16 cellular contexts compared by ENCODE assay signal in the genomic region with DNA sequence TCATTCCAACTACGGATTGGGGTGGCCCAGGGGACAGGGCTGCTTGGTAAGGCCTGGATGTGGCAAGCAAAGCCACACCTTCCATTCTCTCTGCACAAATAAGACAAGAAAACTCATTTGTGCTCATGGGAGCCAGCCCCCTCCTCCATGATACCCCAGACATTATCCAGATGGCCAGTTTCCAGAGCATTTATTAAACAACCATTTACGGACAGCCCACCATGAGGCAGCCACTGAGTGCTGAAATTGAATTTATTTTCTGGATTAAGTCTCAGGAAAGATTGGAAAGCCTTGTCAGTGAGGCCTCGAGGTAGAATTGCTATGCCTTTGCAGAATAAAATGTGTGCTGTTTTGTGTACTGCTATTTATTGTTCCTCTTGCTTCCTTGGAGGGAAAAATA.
A peak's percentile ranks its signal among the peaks of the same experiment; 100 is the strongest.
DNase-seq lines count a peak whose midpoint lies in the region; ATAC-seq and TF ChIP-seq lines count a peak whose summit lies in the region.
"Had no signal": no experiment of that assay in that cellular context is flagged by ENCODE, and none has a peak within 500 bp of the region (broad histone marks: within the 10 kb centered on the region; RNA-seq: fewer than 3 reads in every experiment).

No MANE protein-coding gene starts in this region.

- H3F3A ChIP-seq in SK-N-SH (replicated peaks; ENCODE audit: insufficient read depth) (no peaks in the 10 kb centered on the region), neural progenitor cell (ENCODE audit: low read depth) (no peaks in the 10 kb centered on the region)

- H2AFZ ChIP-seq in SK-N-SH (ENCODE audit: low read depth), result no peak overlapping the region
- no peak overlapping the region for H2AFZ ChIP-seq in neural progenitor cell (replicated peaks)

- 20% methylated on average over 3 of the region's 3 CpGs for WGBS in SK-N-SH (ENCODE audit: low lambda C conversion rate)
- WGBS in endodermal cell (ENCODE audit: insufficient coverage in 1 of 2, insufficient read length in 1 of 2), 2 experiments, result 93 to 100% methylated on average over 2 to 3 of the region's 3 CpGs
- 70 to 78% (median 72%) methylated on average over 3 of the region's 3 CpGs for whole genome bisulfite sequencing in adrenal gland, 4 donors

- POLR2A ChIA-PET in SK-N-SH (lab: Yijun Ruan, JAX), result no interaction called here

- no peaks in the 10 kb centered on the region; the same call in 1 of the 2 replicates for H3K27me3 ChIP-seq in SK-N-SH (ENCODE audit: insufficient read depth)
- no peaks in the 10 kb centered on the region for H3K27me3 ChIP-seq in endodermal cell (ENCODE audit: control insufficient read depth, insufficient read depth, low read length, poor library complexity, severe bottlenecking)
- H3K27me3 ChIP-seq in neural progenitor cell, result no peaks in the 10 kb centered on the region
- H3K27me3 ChIP-seq in adrenal gland, result no peaks in the 10 kb centered on the region

- DNase-seq in NCI-H69 (lab: John Stamatoyannopoulos, UW), result peak; percentile 22
- peak; percentile 72 for DNase-seq in SK-N-SH
- no peak for DNase-seq in endodermal cell
- no peak for DNase-seq in neural progenitor cell (ENCODE audit: low spot score)
- no peak for DNase-seq in NCI-H2227 (lab: John Stamatoyannopoulos, UW; ENCODE audit: unreplicated experiment)
- no peak for DNase-seq in adrenal gland
- no peak for DNase-seq in activated T-cell treated with anti-CD3 and anti-CD28 coated beads, Interleukin-2, amount 50 U/mL, for 1 hour
- DNase-seq: ACHN; C1 segment of cervical spinal cord; Calu3; CD4-positive, alpha-beta T cell; DMS 273 treated with DMSO at 0.1 percent for 48 hours; HCEC 1CT; HFFc6 had no signal

- CTCF ChIA-PET in SK-N-SH (lab: Yijun Ruan, JAX), result interaction anchor here (0.8 to 3.5 kb wide), 5 partner anchors 9 to 111 kb away, joined by 3 to 9 read pairs (median 3); no protein-coding TSS in a partner anchor

- TF ChIP-seq RAD21 in SK-N-SH (IDR thresholded peaks at IDR 0.05; ENCODE audit: low read length), result peak; percentile 31

- TF ChIP-seq EP300 in SK-N-SH (IDR thresholded peaks at IDR 0.05; ENCODE audit: borderline replicate concordance in 1 of 2, low read depth in 1 of 2, low read length in 1 of 2), result peak in 1 of 2 experiments; percentile 92; a peak in 2 of 4 replicates

- no peak overlapping the region for H3K27ac Mint-ChIP-seq in endodermal cell
- H3K27ac Mint-ChIP-seq in neural progenitor cell, result peak overlapping the region; percentile 23
- H3K27ac Mint-ChIP-seq: CD4-positive, alpha-beta T cell; HFFc6 had no signal

- H3K27ac ChIP-seq in SK-N-SH (ENCODE audit: low read depth in 2 of 2, low read length in 1 of 2) (peak overlapping the region in 1 of 2 experiments; percentile 89; a peak in 2 of 4 replicates), endodermal cell (ENCODE audit: low read depth, low read length) (peak overlapping the region; percentile 67), neural progenitor cell (no peak overlapping the region), adrenal gland (no peak overlapping the region)
- H3K27ac ChIP-seq: HL-60 had no signal

- TF ChIP-seq CTCF in SK-N-SH (IDR thresholded peaks at IDR 0.05), result no peak
- no peak for TF ChIP-seq CTCF in endodermal cell (conservative IDR thresholded peaks at IDR 0.05)
- TF ChIP-seq CTCF in neural progenitor cell (IDR thresholded peaks at IDR 0.05), result no peak
- TF ChIP-seq CTCF in adrenal gland (IDR thresholded peaks at IDR 0.05), result no peak

- H3K4me2 ChIP-seq in SK-N-SH, result no peak overlapping the region
- H3K4me2 ChIP-seq in neural progenitor cell, result no peak overlapping the region

- H3K36me3 ChIP-seq in SK-N-SH (replicated peaks in 1 of 2; ENCODE audit: control insufficient read depth in 1 of 2, insufficient read depth in 2 of 2, low read length in 1 of 2) (no peaks in the 10 kb centered on the region), endodermal cell (ENCODE audit: control insufficient read depth, insufficient read depth, low read length) (no peaks in the 10 kb centered on the region), neural progenitor cell (no peaks in the 10 kb centered on the region), adrenal gland (replicated peaks in 1 of 2) (no peaks in the 10 kb centered on the region)

- H3K9me3 Mint-ChIP-seq in endodermal cell (no peaks in the 10 kb centered on the region), neural progenitor cell (no peaks in the 10 kb centered on the region)
- H3K9me3 Mint-ChIP-seq: CD4-positive, alpha-beta T cell; HFFc6 had no signal

- no peak for ATAC-seq in HG02938 (IDR thresholded peaks at IDR 0.05; ENCODE audit: unreplicated experiment)

- H3K79me2 ChIP-seq in SK-N-SH (ENCODE audit: insufficient read depth) (no peaks in the 10 kb centered on the region), neural progenitor cell (ENCODE audit: low read depth) (no peaks in the 10 kb centered on the region)

- peaks cover 0 to 27% of the 10 kb centered on the region in 2 experiments; a peak in 2 of 4 replicates for H3K4me1 ChIP-seq in SK-N-SH (ENCODE audit: control insufficient read depth in 1 of 2, insufficient read depth in 2 of 2, low read depth in 1 of 2, low read length in 1 of 2)
- peaks cover 5% of the 10 kb centered on the region for H3K4me1 ChIP-seq in endodermal cell (ENCODE audit: control insufficient read depth, insufficient read depth, low read length)
- peaks cover 4% of the 10 kb centered on the region for H3K4me1 ChIP-seq in neural progenitor cell
- no peaks in the 10 kb centered on the region for H3K4me1 ChIP-seq in adrenal gland (replicated peaks in 1 of 2)

- H3K36me3 Mint-ChIP-seq in endodermal cell (ENCODE audit: low read depth) (no peaks in the 10 kb centered on the region), neural progenitor cell (no peaks in the 10 kb centered on the region)

- no peak overlapping the region for H3K4me3 ChIP-seq in SK-N-SH (ENCODE audit: low read depth in 2 of 2, low read length in 1 of 2)
- no peak overlapping the region for H3K4me3 ChIP-seq in endodermal cell (ENCODE audit: low read length)
- no peak overlapping the region for H3K4me3 ChIP-seq in neural progenitor cell
- H3K4me3 ChIP-seq in adrenal gland, result no peak overlapping the region

- no peaks in the 10 kb centered on the region for H3K9me3 ChIP-seq in SK-N-SH
- H3K9me3 ChIP-seq in endodermal cell (ENCODE audit: control insufficient read depth, low read length), result no peaks in the 10 kb centered on the region
- H3K9me3 ChIP-seq in neural progenitor cell (ENCODE audit: low read depth), result no peaks in the 10 kb centered on the region
- no peaks in the 10 kb centered on the region for H3K9me3 ChIP-seq in adrenal gland (replicated peaks in 1 of 3)

- H3K4me1 Mint-ChIP-seq in endodermal cell, result peaks cover 12% of the 10 kb centered on the region
- peaks cover 23% of the 10 kb centered on the region for H3K4me1 Mint-ChIP-seq in neural progenitor cell

- no peak overlapping the region for H3K9ac ChIP-seq in SK-N-SH
- H3K9ac ChIP-seq in endodermal cell (ENCODE audit: extremely low read depth, low read length, poor library complexity, severe bottlenecking), result no peak overlapping the region
- H3K9ac ChIP-seq in neural progenitor cell, result no peak overlapping the region

- H4K20me1 ChIP-seq in SK-N-SH (ENCODE audit: insufficient read depth), result no peaks in the 10 kb centered on the region
- H4K20me1 ChIP-seq in neural progenitor cell (ENCODE audit: low read depth), result no peaks in the 10 kb centered on the region

- H3K27me3 Mint-ChIP-seq in endodermal cell (ENCODE audit: insufficient read depth), result no peaks in the 10 kb centered on the region
- peaks cover 6% of the 10 kb centered on the region for H3K27me3 Mint-ChIP-seq in neural progenitor cell (ENCODE audit: insufficient read depth, low read depth)
- H3K27me3 Mint-ChIP-seq: CD4-positive, alpha-beta T cell had no signal

- H3K9me2 ChIP-seq in SK-N-SH, result no peaks in the 10 kb centered on the region

- intact Hi-C loops in adrenal gland (cut with DNase I), result no loop called here

- TF ChIP-seq POLR2A in adrenal gland (IDR thresholded peaks at IDR 0.05), result no peak

- H3K4me3 Mint-ChIP-seq in endodermal cell, result no peak overlapping the region
- H3K4me3 Mint-ChIP-seq in neural progenitor cell, result no peak overlapping the region
- H3K4me3 Mint-ChIP-seq: CD4-positive, alpha-beta T cell; HFFc6 had no signal

TF ChIP-seq in SK-N-SH, 30 proteins besides CTCF, POLR2A, EP300 and RAD21 (continues in another document):
- TF ChIP-seq, protein P1, sequence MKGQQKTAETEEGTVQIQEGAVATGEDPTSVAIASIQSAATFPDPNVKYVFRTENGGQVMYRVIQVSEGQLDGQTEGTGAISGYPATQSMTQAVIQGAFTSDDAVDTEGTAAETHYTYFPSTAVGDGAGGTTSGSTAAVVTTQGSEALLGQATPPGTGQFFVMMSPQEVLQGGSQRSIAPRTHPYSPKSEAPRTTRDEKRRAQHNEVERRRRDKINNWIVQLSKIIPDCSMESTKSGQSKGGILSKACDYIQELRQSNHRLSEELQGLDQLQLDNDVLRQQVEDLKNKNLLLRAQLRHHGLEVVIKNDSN (IDR thresholded peaks at IDR 0.05; ENCODE audit: borderline replicate concordance, low read depth), result no peak
- TF ChIP-seq RFX5 (IDR thresholded peaks at IDR 0.05; ENCODE audit: low read length), result no peak
- TF ChIP-seq EZH2phosphoT487 (IDR thresholded peaks at IDR 0.05; ENCODE audit: borderline replicate concordance, low read depth), result no peak
- TF ChIP-seq, protein P2, sequence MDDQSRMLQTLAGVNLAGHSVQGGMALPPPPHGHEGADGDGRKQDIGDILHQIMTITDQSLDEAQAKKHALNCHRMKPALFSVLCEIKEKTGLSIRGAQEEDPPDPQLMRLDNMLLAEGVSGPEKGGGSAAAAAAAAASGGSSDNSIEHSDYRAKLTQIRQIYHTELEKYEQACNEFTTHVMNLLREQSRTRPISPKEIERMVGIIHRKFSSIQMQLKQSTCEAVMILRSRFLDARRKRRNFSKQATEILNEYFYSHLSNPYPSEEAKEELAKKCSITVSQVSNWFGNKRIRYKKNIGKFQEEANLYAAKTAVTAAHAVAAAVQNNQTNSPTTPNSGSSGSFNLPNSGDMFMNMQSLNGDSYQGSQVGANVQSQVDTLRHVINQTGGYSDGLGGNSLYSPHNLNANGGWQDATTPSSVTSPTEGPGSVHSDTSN (IDR thresholded peaks at IDR 0.05), result no peak
- TF ChIP-seq TEAD4 (IDR thresholded peaks at IDR 0.05; ENCODE audit: borderline replicate concordance, insufficient read depth), result no peak
- TF ChIP-seq POLR2AphosphoS5 (IDR thresholded peaks at IDR 0.05; ENCODE audit: low read depth, low read length), result no peak
- no peak for TF ChIP-seq MEF2A (IDR thresholded peaks at IDR 0.05; ENCODE audit: borderline replicate concordance, low read depth)
- TF ChIP-seq NFIC (IDR thresholded peaks at IDR 0.05; ENCODE audit: borderline replicate concordance), result no peak
- TF ChIP-seq CHD2 (IDR thresholded peaks at IDR 0.05; ENCODE audit: low read length, partially characterized antibody), result peak; percentile 74

Comparison
In these comparisons a context has a peak if more than half of its experiments do, and no peak if none do; other contexts are left out.
1. DNase-seq: peak in NCI-H69 (single experiment) and SK-N-SH (single experiment); none in endodermal cell (single experiment), neural progenitor cell (single experiment), NCI-H2227 (single experiment), adrenal gland (0 of 7) and activated T-cell treated with anti-CD3 and anti-CD28 coated beads, Interleukin-2, amount 50 U/mL, for 1 hour (single experiment).